In the genomic region with DNA sequence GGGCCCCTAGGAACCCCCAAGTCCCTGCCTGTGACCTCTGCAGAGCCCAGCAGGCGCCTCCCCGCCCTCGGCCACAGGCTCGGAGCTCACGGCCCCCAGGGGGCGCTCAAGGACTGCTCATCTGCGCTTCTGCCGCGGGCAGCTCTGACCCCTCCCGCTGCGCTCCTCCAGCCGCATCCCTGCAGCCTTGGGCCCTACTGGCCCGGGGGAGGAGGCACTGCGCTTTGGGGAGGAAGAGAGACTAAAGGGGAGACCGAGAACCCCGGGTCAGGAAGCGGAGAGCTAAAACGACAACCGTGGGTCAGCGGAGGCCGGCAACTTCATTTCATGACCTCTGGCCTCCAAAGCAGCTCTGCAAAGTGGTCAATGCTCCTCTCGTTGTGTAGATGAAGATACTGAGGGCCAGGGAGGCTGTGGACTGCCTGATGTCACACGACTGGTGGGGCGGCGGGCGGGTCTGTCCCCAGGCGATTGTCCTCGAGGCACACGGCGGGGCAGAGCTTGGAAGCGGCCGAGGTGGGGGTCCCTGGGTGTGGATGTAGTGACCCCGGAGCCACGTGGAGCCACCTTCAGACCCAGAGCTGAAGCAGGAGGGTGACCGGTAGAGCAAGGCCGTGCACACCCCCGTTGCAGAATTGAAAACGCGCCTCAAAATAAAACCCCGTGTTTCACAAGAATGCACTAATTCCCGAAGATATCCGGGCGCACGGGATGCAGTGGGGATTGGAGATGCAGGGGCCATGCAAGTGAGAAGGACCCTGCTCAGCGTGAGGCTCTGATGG, we compare ENCODE assay signal across 8 cellular contexts. TPM values are rescaled to one million over a fixed set of nuclear protein-coding genes. Genes with fewer than 3 reads are reported as not detected.
DNase-seq lines count a peak whose midpoint lies in the region; TF ChIP-seq lines count a peak whose summit lies in the region.

No MANE protein-coding gene starts in this region.

- peaks cover 7% of the 10 kb centered on the region; the same call in 1 of the 2 replicates for H3K9me3 ChIP-seq in NT2/D1 (ENCODE audit: insufficient read depth, low read length)

- H3K36me3 ChIP-seq in NT2/D1 (ENCODE audit: insufficient read depth, insufficient read length, low read length) = no peaks in the 10 kb centered on the region

- H3K27me3 ChIP-seq in NT2/D1 (ENCODE audit: insufficient read depth, insufficient read length) = peaks cover 10% of the 10 kb centered on the region

- peak overlapping the region; percentile 73 for H3K4me3 ChIP-seq in NT2/D1 (ENCODE audit: insufficient read length, low read depth)
- peak overlapping the region; percentile 57 for H3K4me3 ChIP-seq in epithelial cell of proximal tubule (ENCODE audit: low read depth, low read length)

- TF ChIP-seq CTCF in GM10266 (IDR thresholded peaks at IDR 0.05; ENCODE audit: control insufficient read depth, insufficient read depth, low read depth, missing control alignments) (peak; percentile 94), epithelial cell of proximal tubule (conservative IDR thresholded peaks at IDR 0.05; ENCODE audit: low read depth, low read length) (peak; percentile 75)

- H3K9ac ChIP-seq in NT2/D1 (ENCODE audit: insufficient read length, low read depth) = peak overlapping the region; percentile 93

- DNase-seq in GM10266 (ENCODE audit: extremely low spot score) (peak; percentile 90), HPDE6-E6E7 (ENCODE audit: extremely low spot score) (peak; percentile 74), NT2/D1 (ENCODE audit: low read depth, low spot score) (peak; percentile 84), epithelial cell of proximal tubule (ENCODE audit: low read depth) (no peak), middle frontal gyrus (ENCODE audit: extremely low spot score, low spot score) (peak; percentile 82), cortex of kidney (lab: John Stamatoyannopoulos, UW) (no peak)
- peak; percentile 98 for DNase-seq in activated CD8-positive, alpha-beta memory T cell treated with anti-CD3 and anti-CD28 coated beads, Interleukin-2, amount 50 U/mL, for 48 hours
- DNase-seq in stimulated activated CD8-positive, alpha-beta memory T cell treated with anti-CD3 and anti-CD28 coated beads, Interleukin-15, amount 100 ng/mL, for 1 hour (ENCODE audit: low read depth) = peak; percentile 64

- H3K4me1 ChIP-seq in NT2/D1 (ENCODE audit: insufficient read depth, insufficient read length) = peaks cover 18% of the 10 kb centered on the region

RNA-seq across cellular contexts. Expression of gene KRTAP5-6, which starts 2.7 kb away (rescaled TPM):
- total RNA-seq in epithelial cell of proximal tubule = not detected in 2 replicates

RNA-seq across cellular contexts. Expression of gene IFITM10, which starts 56.1 kb away (rescaled TPM):
- total RNA-seq in epithelial cell of proximal tubule = not detected in 2 replicates

Comparison
In these comparisons a context has a peak if more than half of its experiments do, and no peak if none do; other contexts are left out.
1. DNase-seq: peak in GM10266 (single experiment), HPDE6-E6E7 (single experiment), NT2/D1 (single experiment), activated CD8-positive, alpha-beta memory T cell treated with anti-CD3 and anti-CD28 coated beads, Interleukin-2, amount 50 U/mL, for 48 hours (single experiment), middle frontal gyrus (single experiment) and stimulated activated CD8-positive, alpha-beta memory T cell treated with anti-CD3 and anti-CD28 coated beads, Interleukin-15, amount 100 ng/mL, for 1 hour (single experiment); none in epithelial cell of proximal tubule (single experiment) and cortex of kidney (single experiment).